ENCODE assay signal across 1 cellular context in genomic region chr21:33541756-33542639, GRCh38.
TF ChIP-seq lines count a peak whose summit lies in the region.

TSS of gene GART (minus strand) at chr21:33542117. CDS start at chr21:33539315, 2,802 bp downstream.

TF ChIP-seq in K562, 482 proteins besides CTCF, POLR2A, EP300 and RAD21 (continued from another document and continues in another):
- TF ChIP-seq, protein P1, sequence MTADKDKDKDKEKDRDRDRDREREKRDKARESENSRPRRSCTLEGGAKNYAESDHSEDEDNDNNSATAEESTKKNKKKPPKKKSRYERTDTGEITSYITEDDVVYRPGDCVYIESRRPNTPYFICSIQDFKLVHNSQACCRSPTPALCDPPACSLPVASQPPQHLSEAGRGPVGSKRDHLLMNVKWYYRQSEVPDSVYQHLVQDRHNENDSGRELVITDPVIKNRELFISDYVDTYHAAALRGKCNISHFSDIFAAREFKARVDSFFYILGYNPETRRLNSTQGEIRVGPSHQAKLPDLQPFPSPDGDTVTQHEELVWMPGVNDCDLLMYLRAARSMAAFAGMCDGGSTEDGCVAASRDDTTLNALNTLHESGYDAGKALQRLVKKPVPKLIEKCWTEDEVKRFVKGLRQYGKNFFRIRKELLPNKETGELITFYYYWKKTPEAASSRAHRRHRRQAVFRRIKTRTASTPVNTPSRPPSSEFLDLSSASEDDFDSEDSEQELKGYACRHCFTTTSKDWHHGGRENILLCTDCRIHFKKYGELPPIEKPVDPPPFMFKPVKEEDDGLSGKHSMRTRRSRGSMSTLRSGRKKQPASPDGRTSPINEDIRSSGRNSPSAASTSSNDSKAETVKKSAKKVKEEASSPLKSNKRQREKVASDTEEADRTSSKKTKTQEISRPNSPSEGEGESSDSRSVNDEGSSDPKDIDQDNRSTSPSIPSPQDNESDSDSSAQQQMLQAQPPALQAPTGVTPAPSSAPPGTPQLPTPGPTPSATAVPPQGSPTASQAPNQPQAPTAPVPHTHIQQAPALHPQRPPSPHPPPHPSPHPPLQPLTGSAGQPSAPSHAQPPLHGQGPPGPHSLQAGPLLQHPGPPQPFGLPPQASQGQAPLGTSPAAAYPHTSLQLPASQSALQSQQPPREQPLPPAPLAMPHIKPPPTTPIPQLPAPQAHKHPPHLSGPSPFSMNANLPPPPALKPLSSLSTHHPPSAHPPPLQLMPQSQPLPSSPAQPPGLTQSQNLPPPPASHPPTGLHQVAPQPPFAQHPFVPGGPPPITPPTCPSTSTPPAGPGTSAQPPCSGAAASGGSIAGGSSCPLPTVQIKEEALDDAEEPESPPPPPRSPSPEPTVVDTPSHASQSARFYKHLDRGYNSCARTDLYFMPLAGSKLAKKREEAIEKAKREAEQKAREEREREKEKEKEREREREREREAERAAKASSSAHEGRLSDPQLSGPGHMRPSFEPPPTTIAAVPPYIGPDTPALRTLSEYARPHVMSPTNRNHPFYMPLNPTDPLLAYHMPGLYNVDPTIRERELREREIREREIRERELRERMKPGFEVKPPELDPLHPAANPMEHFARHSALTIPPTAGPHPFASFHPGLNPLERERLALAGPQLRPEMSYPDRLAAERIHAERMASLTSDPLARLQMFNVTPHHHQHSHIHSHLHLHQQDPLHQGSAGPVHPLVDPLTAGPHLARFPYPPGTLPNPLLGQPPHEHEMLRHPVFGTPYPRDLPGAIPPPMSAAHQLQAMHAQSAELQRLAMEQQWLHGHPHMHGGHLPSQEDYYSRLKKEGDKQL (CRISPR knock-in tag; IDR thresholded peaks at IDR 0.05; ENCODE audit: borderline replicate concordance), result no peak
- TF ChIP-seq MAX (CRISPR knock-in tag; IDR thresholded peaks at IDR 0.05) (peak; percentile 89), DNMT1 (IDR thresholded peaks at IDR 0.05) (no peak), TEAD2 (tag; IDR thresholded peaks at IDR 0.05) (0 out of 2 replicates have a peak, but pooled peaks have one; percentile 8), RNF2 (IDR thresholded peaks at IDR 0.05) (peak; percentile 68), ZNF282 (CRISPR knock-in tag; IDR thresholded peaks at IDR 0.05) (no peak), EZH2 (IDR thresholded peaks at IDR 0.05; ENCODE audit: borderline replicate concordance, low read depth, low read length) (no peak), SIRT6 (IDR thresholded peaks at IDR 0.05; ENCODE audit: low read depth, low read length) (no peak), REST (CRISPR knock-in tag; IDR thresholded peaks at IDR 0.05; ENCODE audit: low read depth) (0 out of 2 replicates have a peak, but pooled peaks have one; percentile 37), E2F6 (IDR thresholded peaks at IDR 0.05; ENCODE audit: borderline replicate concordance in 1 of 2, extremely low read depth in 1 of 2, insufficient read depth in 1 of 2, insufficient read length in 1 of 2, low read depth in 1 of 2, low read length in 1 of 2, poor library complexity in 1 of 2, severe bottlenecking in 1 of 2) (peak; percentile 95 to 98), POLR2H (tag; IDR thresholded peaks at IDR 0.05; ENCODE audit: low read depth) (peak; percentile 60; the same call in 1 of the 2 replicates), TEAD1 (CRISPR knock-in tag; IDR thresholded peaks at IDR 0.05) (peak in 1 of 2 experiments; percentile 77; a peak in 2 of 4 replicates), ZNF639 (CRISPR knock-in tag; conservative IDR thresholded peaks at IDR 0.05 in 1 of 2, IDR thresholded peaks at IDR 0.05 in 1 of 2) (peak in 1 of 2 experiments; percentile 99; a peak in 2 of 4 replicates), JUN (IDR thresholded peaks at IDR 0.05; ENCODE audit: borderline replicate concordance, low read depth, low read length) (peak; percentile 32; the same call in 1 of the 2 replicates), JUN (CRISPR knock-in tag; IDR thresholded peaks at IDR 0.05; ENCODE audit: borderline replicate concordance) (peak; percentile 86; the same call in 1 of the 2 replicates), HOMEZ (CRISPR knock-in tag; IDR thresholded peaks at IDR 0.05) (0 out of 2 replicates have a peak, but pooled peaks have one; percentile 11), MTA3 (IDR thresholded peaks at IDR 0.05; ENCODE audit: borderline replicate concordance) (peak; percentile 78)
- TF ChIP-seq, protein P2, sequence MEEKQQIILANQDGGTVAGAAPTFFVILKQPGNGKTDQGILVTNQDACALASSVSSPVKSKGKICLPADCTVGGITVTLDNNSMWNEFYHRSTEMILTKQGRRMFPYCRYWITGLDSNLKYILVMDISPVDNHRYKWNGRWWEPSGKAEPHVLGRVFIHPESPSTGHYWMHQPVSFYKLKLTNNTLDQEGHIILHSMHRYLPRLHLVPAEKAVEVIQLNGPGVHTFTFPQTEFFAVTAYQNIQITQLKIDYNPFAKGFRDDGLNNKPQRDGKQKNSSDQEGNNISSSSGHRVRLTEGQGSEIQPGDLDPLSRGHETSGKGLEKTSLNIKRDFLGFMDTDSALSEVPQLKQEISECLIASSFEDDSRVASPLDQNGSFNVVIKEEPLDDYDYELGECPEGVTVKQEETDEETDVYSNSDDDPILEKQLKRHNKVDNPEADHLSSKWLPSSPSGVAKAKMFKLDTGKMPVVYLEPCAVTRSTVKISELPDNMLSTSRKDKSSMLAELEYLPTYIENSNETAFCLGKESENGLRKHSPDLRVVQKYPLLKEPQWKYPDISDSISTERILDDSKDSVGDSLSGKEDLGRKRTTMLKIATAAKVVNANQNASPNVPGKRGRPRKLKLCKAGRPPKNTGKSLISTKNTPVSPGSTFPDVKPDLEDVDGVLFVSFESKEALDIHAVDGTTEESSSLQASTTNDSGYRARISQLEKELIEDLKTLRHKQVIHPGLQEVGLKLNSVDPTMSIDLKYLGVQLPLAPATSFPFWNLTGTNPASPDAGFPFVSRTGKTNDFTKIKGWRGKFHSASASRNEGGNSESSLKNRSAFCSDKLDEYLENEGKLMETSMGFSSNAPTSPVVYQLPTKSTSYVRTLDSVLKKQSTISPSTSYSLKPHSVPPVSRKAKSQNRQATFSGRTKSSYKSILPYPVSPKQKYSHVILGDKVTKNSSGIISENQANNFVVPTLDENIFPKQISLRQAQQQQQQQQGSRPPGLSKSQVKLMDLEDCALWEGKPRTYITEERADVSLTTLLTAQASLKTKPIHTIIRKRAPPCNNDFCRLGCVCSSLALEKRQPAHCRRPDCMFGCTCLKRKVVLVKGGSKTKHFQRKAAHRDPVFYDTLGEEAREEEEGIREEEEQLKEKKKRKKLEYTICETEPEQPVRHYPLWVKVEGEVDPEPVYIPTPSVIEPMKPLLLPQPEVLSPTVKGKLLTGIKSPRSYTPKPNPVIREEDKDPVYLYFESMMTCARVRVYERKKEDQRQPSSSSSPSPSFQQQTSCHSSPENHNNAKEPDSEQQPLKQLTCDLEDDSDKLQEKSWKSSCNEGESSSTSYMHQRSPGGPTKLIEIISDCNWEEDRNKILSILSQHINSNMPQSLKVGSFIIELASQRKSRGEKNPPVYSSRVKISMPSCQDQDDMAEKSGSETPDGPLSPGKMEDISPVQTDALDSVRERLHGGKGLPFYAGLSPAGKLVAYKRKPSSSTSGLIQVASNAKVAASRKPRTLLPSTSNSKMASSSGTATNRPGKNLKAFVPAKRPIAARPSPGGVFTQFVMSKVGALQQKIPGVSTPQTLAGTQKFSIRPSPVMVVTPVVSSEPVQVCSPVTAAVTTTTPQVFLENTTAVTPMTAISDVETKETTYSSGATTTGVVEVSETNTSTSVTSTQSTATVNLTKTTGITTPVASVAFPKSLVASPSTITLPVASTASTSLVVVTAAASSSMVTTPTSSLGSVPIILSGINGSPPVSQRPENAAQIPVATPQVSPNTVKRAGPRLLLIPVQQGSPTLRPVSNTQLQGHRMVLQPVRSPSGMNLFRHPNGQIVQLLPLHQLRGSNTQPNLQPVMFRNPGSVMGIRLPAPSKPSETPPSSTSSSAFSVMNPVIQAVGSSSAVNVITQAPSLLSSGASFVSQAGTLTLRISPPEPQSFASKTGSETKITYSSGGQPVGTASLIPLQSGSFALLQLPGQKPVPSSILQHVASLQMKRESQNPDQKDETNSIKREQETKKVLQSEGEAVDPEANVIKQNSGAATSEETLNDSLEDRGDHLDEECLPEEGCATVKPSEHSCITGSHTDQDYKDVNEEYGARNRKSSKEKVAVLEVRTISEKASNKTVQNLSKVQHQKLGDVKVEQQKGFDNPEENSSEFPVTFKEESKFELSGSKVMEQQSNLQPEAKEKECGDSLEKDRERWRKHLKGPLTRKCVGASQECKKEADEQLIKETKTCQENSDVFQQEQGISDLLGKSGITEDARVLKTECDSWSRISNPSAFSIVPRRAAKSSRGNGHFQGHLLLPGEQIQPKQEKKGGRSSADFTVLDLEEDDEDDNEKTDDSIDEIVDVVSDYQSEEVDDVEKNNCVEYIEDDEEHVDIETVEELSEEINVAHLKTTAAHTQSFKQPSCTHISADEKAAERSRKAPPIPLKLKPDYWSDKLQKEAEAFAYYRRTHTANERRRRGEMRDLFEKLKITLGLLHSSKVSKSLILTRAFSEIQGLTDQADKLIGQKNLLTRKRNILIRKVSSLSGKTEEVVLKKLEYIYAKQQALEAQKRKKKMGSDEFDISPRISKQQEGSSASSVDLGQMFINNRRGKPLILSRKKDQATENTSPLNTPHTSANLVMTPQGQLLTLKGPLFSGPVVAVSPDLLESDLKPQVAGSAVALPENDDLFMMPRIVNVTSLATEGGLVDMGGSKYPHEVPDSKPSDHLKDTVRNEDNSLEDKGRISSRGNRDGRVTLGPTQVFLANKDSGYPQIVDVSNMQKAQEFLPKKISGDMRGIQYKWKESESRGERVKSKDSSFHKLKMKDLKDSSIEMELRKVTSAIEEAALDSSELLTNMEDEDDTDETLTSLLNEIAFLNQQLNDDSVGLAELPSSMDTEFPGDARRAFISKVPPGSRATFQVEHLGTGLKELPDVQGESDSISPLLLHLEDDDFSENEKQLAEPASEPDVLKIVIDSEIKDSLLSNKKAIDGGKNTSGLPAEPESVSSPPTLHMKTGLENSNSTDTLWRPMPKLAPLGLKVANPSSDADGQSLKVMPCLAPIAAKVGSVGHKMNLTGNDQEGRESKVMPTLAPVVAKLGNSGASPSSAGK (IDR thresholded peaks at IDR 0.05), result peak; percentile 85
- TF ChIP-seq, protein P3, sequence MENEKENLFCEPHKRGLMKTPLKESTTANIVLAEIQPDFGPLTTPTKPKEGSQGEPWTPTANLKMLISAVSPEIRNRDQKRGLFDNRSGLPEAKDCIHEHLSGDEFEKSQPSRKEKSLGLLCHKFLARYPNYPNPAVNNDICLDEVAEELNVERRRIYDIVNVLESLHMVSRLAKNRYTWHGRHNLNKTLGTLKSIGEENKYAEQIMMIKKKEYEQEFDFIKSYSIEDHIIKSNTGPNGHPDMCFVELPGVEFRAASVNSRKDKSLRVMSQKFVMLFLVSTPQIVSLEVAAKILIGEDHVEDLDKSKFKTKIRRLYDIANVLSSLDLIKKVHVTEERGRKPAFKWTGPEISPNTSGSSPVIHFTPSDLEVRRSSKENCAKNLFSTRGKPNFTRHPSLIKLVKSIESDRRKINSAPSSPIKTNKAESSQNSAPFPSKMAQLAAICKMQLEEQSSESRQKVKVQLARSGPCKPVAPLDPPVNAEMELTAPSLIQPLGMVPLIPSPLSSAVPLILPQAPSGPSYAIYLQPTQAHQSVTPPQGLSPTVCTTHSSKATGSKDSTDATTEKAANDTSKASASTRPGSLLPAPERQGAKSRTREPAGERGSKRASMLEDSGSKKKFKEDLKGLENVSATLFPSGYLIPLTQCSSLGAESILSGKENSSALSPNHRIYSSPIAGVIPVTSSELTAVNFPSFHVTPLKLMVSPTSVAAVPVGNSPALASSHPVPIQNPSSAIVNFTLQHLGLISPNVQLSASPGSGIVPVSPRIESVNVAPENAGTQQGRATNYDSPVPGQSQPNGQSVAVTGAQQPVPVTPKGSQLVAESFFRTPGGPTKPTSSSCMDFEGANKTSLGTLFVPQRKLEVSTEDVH (IDR thresholded peaks at IDR 0.05; ENCODE audit: low read depth, partially characterized antibody), result peak; percentile 79
